8 cellular contexts compared by ENCODE assay signal in the genomic region with DNA sequence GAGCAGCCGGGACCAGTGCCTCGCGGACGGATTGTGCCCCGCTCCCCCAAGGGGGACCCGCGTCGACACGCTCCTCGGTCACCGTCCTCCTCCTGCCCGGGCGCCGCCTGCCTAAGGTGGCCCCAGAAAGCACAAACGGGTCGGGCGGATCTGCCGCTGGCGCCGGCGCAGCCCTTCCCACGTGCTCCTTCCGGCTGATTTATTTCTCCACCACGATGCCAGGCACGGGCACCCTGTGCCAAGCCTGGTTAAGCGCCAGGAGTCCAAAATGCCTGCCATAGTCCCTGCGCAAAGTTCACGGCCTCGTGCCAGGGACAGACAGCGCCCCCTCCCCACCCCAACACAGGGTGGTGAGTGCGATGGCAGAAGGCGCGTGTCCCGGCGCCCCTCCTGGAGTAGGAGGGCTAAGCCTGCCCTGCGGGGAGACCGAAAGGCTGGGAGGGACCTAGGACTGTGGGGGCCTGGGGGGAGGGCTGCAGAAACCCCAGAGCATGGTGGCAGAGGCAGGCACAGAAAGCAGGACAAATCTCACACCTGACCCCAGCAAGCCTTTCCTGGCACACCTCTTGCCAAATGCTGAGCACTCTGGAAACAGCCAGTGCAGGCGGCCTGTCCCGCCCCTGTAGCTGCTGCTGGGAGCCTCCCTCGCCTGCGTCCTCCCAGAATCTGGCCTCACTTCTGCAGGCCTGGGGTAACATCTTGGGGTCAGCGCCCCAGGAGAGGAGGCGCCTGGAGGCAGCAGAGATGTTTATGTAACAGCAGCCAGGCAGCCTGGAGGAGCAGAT. TPM values are rescaled to one million over a fixed set of nuclear protein-coding genes. Genes with fewer than 3 reads are reported as not detected.
A peak's percentile ranks its signal among the peaks of the same experiment; 100 is the strongest.
DNase-seq lines count a peak whose midpoint lies in the region; ATAC-seq and TF ChIP-seq lines count a peak whose summit lies in the region.

No MANE protein-coding gene starts in this region.

- no peaks in the 10 kb centered on the region for H3K27me3 Mint-ChIP-seq in WTC11 (ENCODE audit: low read depth)
- no peaks in the 10 kb centered on the region for H3K27me3 Mint-ChIP-seq in central memory CD8-positive, alpha-beta T cell

- peak overlapping the region; percentile 95 for H3K27ac Mint-ChIP-seq in WTC11
- no peak overlapping the region for H3K27ac Mint-ChIP-seq in central memory CD8-positive, alpha-beta T cell (ENCODE audit: low read depth)

- POLR2A ChIA-PET in WTC11 (lab: Charles Lee), result interaction anchor here (0.6 to 1.1 kb wide), 4 partner anchors 26 to 79 kb away, joined by 3 read pairs; no protein-coding TSS in a partner anchor

- peak; percentile 54 for DNase-seq in KBM-7
- DNase-seq in WTC11 (ENCODE audit: low spot score), result no peak
- DNase-seq in central memory CD8-positive, alpha-beta T cell (ENCODE audit: low spot score in 2 of 2), result peak; percentile 24 to 33
- peak; percentile 65 for DNase-seq in kidney tubule cell (ENCODE audit: low spot score)
- DNase-seq in stimulated activated CD4-positive, alpha-beta T cell treated with anti-CD3 and anti-CD28 coated beads, Interleukin-1b, Interleukin-23, amount 100 ng/mL, for 48 hours, result peak; percentile 56

- H3K4me3 Mint-ChIP-seq in WTC11, result peak overlapping the region; percentile 73
- peak overlapping the region; percentile 80 for H3K4me3 Mint-ChIP-seq in central memory CD8-positive, alpha-beta T cell

- no peak for TF ChIP-seq CTCF in WTC11 (IDR thresholded peaks at IDR 0.05)

- in situ Hi-C loops in KBM-7 (cut with MboI; ENCODE audit: low pct_unique_long_range_greater_than_20kb, low sequenced_read_pairs), result no loop called here

- no peaks in the 10 kb centered on the region for H3K9me3 Mint-ChIP-seq in WTC11
- H3K9me3 Mint-ChIP-seq in central memory CD8-positive, alpha-beta T cell, result no peaks in the 10 kb centered on the region

- CTCF ChIA-PET in WTC11 (lab: Charles Lee), result interaction anchor here (0.5 to 2.8 kb wide), 7 partner anchors 10 to 132 kb away, joined by 3 to 17 read pairs (median 5); no protein-coding TSS in a partner anchor

- H3K36me3 Mint-ChIP-seq in WTC11, result no peaks in the 10 kb centered on the region
- peaks cover 11% of the 10 kb centered on the region for H3K36me3 Mint-ChIP-seq in central memory CD8-positive, alpha-beta T cell (ENCODE audit: insufficient read depth)

- H3K4me1 Mint-ChIP-seq in WTC11, result peaks cover 50% of the 10 kb centered on the region
- H3K4me1 Mint-ChIP-seq in central memory CD8-positive, alpha-beta T cell, result peaks cover 5% of the 10 kb centered on the region

- peak; percentile 5 for ATAC-seq in GM18858 (IDR thresholded peaks at IDR 0.05; ENCODE audit: unreplicated experiment)
- ATAC-seq in WTC11, result peak; percentile 8
- ATAC-seq in central memory CD8-positive, alpha-beta T cell (replicated peaks; ENCODE audit: extremely low read depth, poor library complexity, severe bottlenecking), result peak; percentile 31
- no peak for ATAC-seq in HG02981 (IDR thresholded peaks at IDR 0.05; ENCODE audit: unreplicated experiment)
- no peak for ATAC-seq in GM21360 (IDR thresholded peaks at IDR 0.05; ENCODE audit: unreplicated experiment)

TF ChIP-seq in WTC11, 78 proteins besides CTCF, POLR2A, EP300 and RAD21 (continues in another document):
- TF ChIP-seq IRF2 (CRISPR knock-in tag; IDR thresholded peaks at IDR 0.05; ENCODE audit: borderline replicate concordance, low read depth) (no peak), ETV6 (CRISPR knock-in tag; IDR thresholded peaks at IDR 0.05) (peak; percentile 71; the same call in 1 of the 2 replicates), SOX15 (CRISPR knock-in tag; IDR thresholded peaks at IDR 0.05) (no peak), ZBTB21 (CRISPR knock-in tag; IDR thresholded peaks at IDR 0.05; ENCODE audit: borderline replicate concordance) (no peak), CBFB (CRISPR knock-in tag; IDR thresholded peaks at IDR 0.05; ENCODE audit: low read depth) (no peak), SMAD3 (CRISPR knock-in tag; IDR thresholded peaks at IDR 0.05; ENCODE audit: borderline replicate concordance) (no peak), ZNF317 (CRISPR knock-in tag; IDR thresholded peaks at IDR 0.05; ENCODE audit: borderline replicate concordance, low read depth) (no peak), NFE2L1 (CRISPR knock-in tag; IDR thresholded peaks at IDR 0.05) (no peak), GABPB1 (CRISPR knock-in tag; IDR thresholded peaks at IDR 0.05) (no peak), FOXK1 (CRISPR knock-in tag; IDR thresholded peaks at IDR 0.05) (no peak), ZNF232 (CRISPR knock-in tag; IDR thresholded peaks at IDR 0.05) (no peak), NR1H2 (CRISPR knock-in tag; IDR thresholded peaks at IDR 0.05) (no peak; the same call in 1 of the 2 replicates)
- TF ChIP-seq, protein P1, sequence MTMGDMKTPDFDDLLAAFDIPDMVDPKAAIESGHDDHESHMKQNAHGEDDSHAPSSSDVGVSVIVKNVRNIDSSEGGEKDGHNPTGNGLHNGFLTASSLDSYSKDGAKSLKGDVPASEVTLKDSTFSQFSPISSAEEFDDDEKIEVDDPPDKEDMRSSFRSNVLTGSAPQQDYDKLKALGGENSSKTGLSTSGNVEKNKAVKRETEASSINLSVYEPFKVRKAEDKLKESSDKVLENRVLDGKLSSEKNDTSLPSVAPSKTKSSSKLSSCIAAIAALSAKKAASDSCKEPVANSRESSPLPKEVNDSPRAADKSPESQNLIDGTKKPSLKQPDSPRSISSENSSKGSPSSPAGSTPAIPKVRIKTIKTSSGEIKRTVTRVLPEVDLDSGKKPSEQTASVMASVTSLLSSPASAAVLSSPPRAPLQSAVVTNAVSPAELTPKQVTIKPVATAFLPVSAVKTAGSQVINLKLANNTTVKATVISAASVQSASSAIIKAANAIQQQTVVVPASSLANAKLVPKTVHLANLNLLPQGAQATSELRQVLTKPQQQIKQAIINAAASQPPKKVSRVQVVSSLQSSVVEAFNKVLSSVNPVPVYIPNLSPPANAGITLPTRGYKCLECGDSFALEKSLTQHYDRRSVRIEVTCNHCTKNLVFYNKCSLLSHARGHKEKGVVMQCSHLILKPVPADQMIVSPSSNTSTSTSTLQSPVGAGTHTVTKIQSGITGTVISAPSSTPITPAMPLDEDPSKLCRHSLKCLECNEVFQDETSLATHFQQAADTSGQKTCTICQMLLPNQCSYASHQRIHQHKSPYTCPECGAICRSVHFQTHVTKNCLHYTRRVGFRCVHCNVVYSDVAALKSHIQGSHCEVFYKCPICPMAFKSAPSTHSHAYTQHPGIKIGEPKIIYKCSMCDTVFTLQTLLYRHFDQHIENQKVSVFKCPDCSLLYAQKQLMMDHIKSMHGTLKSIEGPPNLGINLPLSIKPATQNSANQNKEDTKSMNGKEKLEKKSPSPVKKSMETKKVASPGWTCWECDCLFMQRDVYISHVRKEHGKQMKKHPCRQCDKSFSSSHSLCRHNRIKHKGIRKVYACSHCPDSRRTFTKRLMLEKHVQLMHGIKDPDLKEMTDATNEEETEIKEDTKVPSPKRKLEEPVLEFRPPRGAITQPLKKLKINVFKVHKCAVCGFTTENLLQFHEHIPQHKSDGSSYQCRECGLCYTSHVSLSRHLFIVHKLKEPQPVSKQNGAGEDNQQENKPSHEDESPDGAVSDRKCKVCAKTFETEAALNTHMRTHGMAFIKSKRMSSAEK (CRISPR knock-in tag; IDR thresholded peaks at IDR 0.05; ENCODE audit: borderline replicate concordance), result peak; percentile 63; the same call in 1 of the 2 replicates
- TF ChIP-seq, protein P2, sequence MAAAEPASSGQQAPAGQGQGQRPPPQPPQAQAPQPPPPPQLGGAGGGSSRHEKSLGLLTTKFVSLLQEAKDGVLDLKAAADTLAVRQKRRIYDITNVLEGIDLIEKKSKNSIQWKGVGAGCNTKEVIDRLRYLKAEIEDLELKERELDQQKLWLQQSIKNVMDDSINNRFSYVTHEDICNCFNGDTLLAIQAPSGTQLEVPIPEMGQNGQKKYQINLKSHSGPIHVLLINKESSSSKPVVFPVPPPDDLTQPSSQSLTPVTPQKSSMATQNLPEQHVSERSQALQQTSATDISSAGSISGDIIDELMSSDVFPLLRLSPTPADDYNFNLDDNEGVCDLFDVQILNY (CRISPR knock-in tag; IDR thresholded peaks at IDR 0.05), result 0 out of 2 replicates have a peak, but pooled peaks have one; percentile 26
- TF ChIP-seq, protein P3, sequence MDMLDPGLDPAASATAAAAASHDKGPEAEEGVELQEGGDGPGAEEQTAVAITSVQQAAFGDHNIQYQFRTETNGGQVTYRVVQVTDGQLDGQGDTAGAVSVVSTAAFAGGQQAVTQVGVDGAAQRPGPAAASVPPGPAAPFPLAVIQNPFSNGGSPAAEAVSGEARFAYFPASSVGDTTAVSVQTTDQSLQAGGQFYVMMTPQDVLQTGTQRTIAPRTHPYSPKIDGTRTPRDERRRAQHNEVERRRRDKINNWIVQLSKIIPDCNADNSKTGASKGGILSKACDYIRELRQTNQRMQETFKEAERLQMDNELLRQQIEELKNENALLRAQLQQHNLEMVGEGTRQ (CRISPR knock-in tag; IDR thresholded peaks at IDR 0.05), result peak; percentile 51; the same call in 1 of the 2 replicates
- TF ChIP-seq, protein P4, sequence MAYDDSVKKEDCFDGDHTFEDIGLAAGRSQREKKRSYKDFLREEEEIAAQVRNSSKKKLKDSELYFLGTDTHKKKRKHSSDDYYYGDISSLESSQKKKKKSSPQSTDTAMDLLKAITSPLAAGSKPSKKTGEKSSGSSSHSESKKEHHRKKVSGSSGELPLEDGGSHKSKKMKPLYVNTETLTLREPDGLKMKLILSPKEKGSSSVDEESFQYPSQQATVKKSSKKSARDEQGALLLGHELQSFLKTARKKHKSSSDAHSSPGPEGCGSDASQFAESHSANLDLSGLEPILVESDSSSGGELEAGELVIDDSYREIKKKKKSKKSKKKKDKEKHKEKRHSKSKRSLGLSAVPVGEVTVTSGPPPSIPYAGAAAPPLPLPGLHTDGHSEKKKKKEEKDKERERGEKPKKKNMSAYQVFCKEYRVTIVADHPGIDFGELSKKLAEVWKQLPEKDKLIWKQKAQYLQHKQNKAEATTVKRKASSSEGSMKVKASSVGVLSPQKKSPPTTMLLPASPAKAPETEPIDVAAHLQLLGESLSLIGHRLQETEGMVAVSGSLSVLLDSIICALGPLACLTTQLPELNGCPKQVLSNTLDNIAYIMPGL (CRISPR knock-in tag; IDR thresholded peaks at IDR 0.05), result 0 out of 2 replicates have a peak, but pooled peaks have one; percentile 15
- TF ChIP-seq, protein P5, sequence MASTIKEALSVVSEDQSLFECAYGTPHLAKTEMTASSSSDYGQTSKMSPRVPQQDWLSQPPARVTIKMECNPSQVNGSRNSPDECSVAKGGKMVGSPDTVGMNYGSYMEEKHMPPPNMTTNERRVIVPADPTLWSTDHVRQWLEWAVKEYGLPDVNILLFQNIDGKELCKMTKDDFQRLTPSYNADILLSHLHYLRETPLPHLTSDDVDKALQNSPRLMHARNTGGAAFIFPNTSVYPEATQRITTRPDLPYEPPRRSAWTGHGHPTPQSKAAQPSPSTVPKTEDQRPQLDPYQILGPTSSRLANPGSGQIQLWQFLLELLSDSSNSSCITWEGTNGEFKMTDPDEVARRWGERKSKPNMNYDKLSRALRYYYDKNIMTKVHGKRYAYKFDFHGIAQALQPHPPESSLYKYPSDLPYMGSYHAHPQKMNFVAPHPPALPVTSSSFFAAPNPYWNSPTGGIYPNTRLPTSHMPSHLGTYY (CRISPR knock-in tag; IDR thresholded peaks at IDR 0.05), result no peak

RNA-seq across cellular contexts. Expression of a gene that starts 1.0 kb away (rescaled TPM):
- total RNA-seq in WTC11 (2021), result 76.7 to 95.6 TPM (median 79.2 TPM) in 3 replicates

Comparison
In these comparisons a context has a peak if more than half of its experiments do, and no peak if none do; other contexts are left out.
1. ATAC-seq: peak in GM18858 (single experiment), WTC11 (single experiment) and central memory CD8-positive, alpha-beta T cell (single experiment); none in HG02981 (single experiment) and GM21360 (single experiment).